In genomic region chr22:29268511-29269229, GRCh38 we compare ENCODE assay signal across 8 cellular contexts. TPM values are rescaled to one million over a fixed set of nuclear protein-coding genes. Genes with fewer than 3 reads are reported as not detected.
DNase-seq lines count a peak whose midpoint lies in the region; ATAC-seq and TF ChIP-seq lines count a peak whose summit lies in the region.

No MANE protein-coding gene starts in this region.

- CTCF ChIA-PET in activated CD4-positive, alpha-beta T cell treated with anti-CD3 and anti-CD28 coated beads, Interleukin-2, amount 10 ng/mL, durations not matched to agents 7 days and 5 days (lab: Charles Lee) = no interaction called here

- no peaks in the 10 kb centered on the region for H3K9me3 Mint-ChIP-seq in activated CD4-positive, alpha-beta T cell treated with anti-CD3 and anti-CD28 coated beads, Interleukin-2, amount 10 ng/mL, durations not matched to agents 7 days and 5 days

- no peak for TF ChIP-seq CTCF in LNCaP clone FGC (IDR thresholded peaks at IDR 0.05; ENCODE audit: control insufficient read depth, extremely low read depth, insufficient read depth)
- no peak for TF ChIP-seq CTCF in GM13977 (IDR thresholded peaks at IDR 0.05; ENCODE audit: extremely low read depth, insufficient read depth, missing control alignments)

- DNase-seq in D341Med (ENCODE audit: low spot score) (peak; percentile 66), LNCaP clone FGC (ENCODE audit: low read depth) (no peak), lung microvascular endothelial cell (ENCODE audit: low read depth in 2 of 2) (peak; percentile 67 to 79), GM13977 (ENCODE audit: low spot score) (no peak)
- peak; percentile 44 for DNase-seq in activated CD4-positive, alpha-beta T cell treated with anti-CD3 and anti-CD28 coated beads, Interleukin-2, amount 10 ng/mL, durations not matched to agents 7 days and 5 days
- peak; percentile 29 for DNase-seq in effector CD8-positive, alpha-beta T cell (lab: John Stamatoyannopoulos, UW)
- DNase-seq in stimulated activated CD8-positive, alpha-beta memory T cell treated with anti-CD3 and anti-CD28 coated beads, Interleukin-2, amount 100 ng/mL, for 48 hours (ENCODE audit: low read depth in 2 of 2) = peak; percentile 15 to 19

- POLR2A ChIA-PET in activated CD4-positive, alpha-beta T cell treated with anti-CD3 and anti-CD28 coated beads, Interleukin-2, amount 10 ng/mL, durations not matched to agents 7 days and 5 days (lab: Charles Lee) = no interaction called here

- peak overlapping the region; percentile 82 for H3K4me3 Mint-ChIP-seq in activated CD4-positive, alpha-beta T cell treated with anti-CD3 and anti-CD28 coated beads, Interleukin-2, amount 10 ng/mL, durations not matched to agents 7 days and 5 days

- ATAC-seq in GM21619 (IDR thresholded peaks at IDR 0.05; ENCODE audit: unreplicated experiment) = peak; percentile 25

- peaks cover 47% of the 10 kb centered on the region for H3K4me1 Mint-ChIP-seq in activated CD4-positive, alpha-beta T cell treated with anti-CD3 and anti-CD28 coated beads, Interleukin-2, amount 10 ng/mL, durations not matched to agents 7 days and 5 days

- no peaks in the 10 kb centered on the region for H3K27me3 Mint-ChIP-seq in activated CD4-positive, alpha-beta T cell treated with anti-CD3 and anti-CD28 coated beads, Interleukin-2, amount 10 ng/mL, durations not matched to agents 7 days and 5 days

- H3K36me3 Mint-ChIP-seq in activated CD4-positive, alpha-beta T cell treated with anti-CD3 and anti-CD28 coated beads, Interleukin-2, amount 10 ng/mL, durations not matched to agents 7 days and 5 days (ENCODE audit: low read depth) = peaks cover 56% of the 10 kb centered on the region

- peak overlapping the region; percentile 100 for H3K27ac Mint-ChIP-seq in activated CD4-positive, alpha-beta T cell treated with anti-CD3 and anti-CD28 coated beads, Interleukin-2, amount 10 ng/mL, durations not matched to agents 7 days and 5 days

- in situ Hi-C loops in GM13977 (cut with MboI; ENCODE audit: low pct_unique_long_range_greater_than_20kb, low sequenced_read_pairs, unreplicated experiment) = no loop called here

- peak overlapping the region; percentile 68 for H3K4me3 ChIP-seq in LNCaP clone FGC (ENCODE audit: low read depth, low read length)

RNA-seq across cellular contexts. Expression of gene EWSR1, which starts 0.6 kb away (rescaled TPM):
- total RNA-seq in activated CD4-positive, alpha-beta T cell treated with anti-CD3 and anti-CD28 coated beads, Interleukin-2, amount 10 ng/mL, durations not matched to agents 7 days and 5 days = 100 to 1,000 TPM; 329 to 400 TPM
- 115 and 137 TPM in 2 replicates for total RNA-seq in lung microvascular endothelial cell

RNA-seq across cellular contexts. Expression of gene RHBDD3, which starts 0.9 kb away (rescaled TPM):
- 10 to 100 TPM; 31.2 to 33.0 TPM for total RNA-seq in activated CD4-positive, alpha-beta T cell treated with anti-CD3 and anti-CD28 coated beads, Interleukin-2, amount 10 ng/mL, durations not matched to agents 7 days and 5 days
- 13.1 and 14.1 TPM in 2 replicates for total RNA-seq in lung microvascular endothelial cell

RNA-seq across cellular contexts. Expression of gene GAS2L1, which starts 37.8 kb away (rescaled TPM):
- total RNA-seq in activated CD4-positive, alpha-beta T cell treated with anti-CD3 and anti-CD28 coated beads, Interleukin-2, amount 10 ng/mL, durations not matched to agents 7 days and 5 days = 1 to 10 TPM; 4.7 to 5.1 TPM
- total RNA-seq in lung microvascular endothelial cell = 12.6 and 18.3 TPM in 2 replicates

RNA-seq across cellular contexts. Expression of gene RASL10A, which starts 46.8 kb away (rescaled TPM):
- total RNA-seq in activated CD4-positive, alpha-beta T cell treated with anti-CD3 and anti-CD28 coated beads, Interleukin-2, amount 10 ng/mL, durations not matched to agents 7 days and 5 days = under 1 TPM; 0.37 to 0.92 TPM
- 0.99 and 1.5 TPM in 2 replicates for total RNA-seq in lung microvascular endothelial cell

Comparison
In these comparisons a context has a peak if more than half of its experiments do, and no peak if none do; other contexts are left out.
1. DNase-seq: peak in D341Med (single experiment), activated CD4-positive, alpha-beta T cell treated with anti-CD3 and anti-CD28 coated beads, Interleukin-2, amount 10 ng/mL, durations not matched to agents 7 days and 5 days (single experiment), effector CD8-positive, alpha-beta T cell (single experiment), lung microvascular endothelial cell (2 of 2) and stimulated activated CD8-positive, alpha-beta memory T cell treated with anti-CD3 and anti-CD28 coated beads, Interleukin-2, amount 100 ng/mL, for 48 hours (2 of 2); none in LNCaP clone FGC (single experiment) and GM13977 (single experiment).